ENCODE assay signal across 9 cellular contexts in genomic region chr13:27252467-27252866, GRCh38. TPM values are rescaled to one million over a fixed set of nuclear protein-coding genes. Genes with fewer than 3 reads are reported as not detected.
DNase-seq lines count a peak whose midpoint lies in the region; ATAC-seq and TF ChIP-seq lines count a peak whose summit lies in the region.
"Had no signal": no experiment of that assay in that cellular context is flagged by ENCODE, and none has a peak within 500 bp of the region (broad histone marks: within the 10 kb centered on the region; RNA-seq: fewer than 3 reads in every experiment).

No MANE protein-coding gene starts in this region.

- H3K4me1 Mint-ChIP-seq in CD14-positive monocyte (peaks cover 25% of the 10 kb centered on the region), neural progenitor cell (peaks cover 27% of the 10 kb centered on the region)

- intact Hi-C loops in CD14-positive monocyte (cut with micrococcal nuclease), result loop anchor here (5.0 to 10.0 kb wide), 3 partner anchors 85 to 372 kb away; partner anchors contain the start of genes GTF3A (in 1 of the 2), LNX2 (in 1 of the 2) and POLR1D (in 1 of the 2)

- peaks cover 39 to 43% of the 10 kb centered on the region in 2 donors for H3K36me3 Mint-ChIP-seq in CD14-positive monocyte
- H3K36me3 Mint-ChIP-seq in neural progenitor cell, result peaks cover 16% of the 10 kb centered on the region

- H3K79me2 ChIP-seq in MM.1S (ENCODE audit: low read length) (peaks cover 60% of the 10 kb centered on the region), neural progenitor cell (ENCODE audit: low read depth) (peaks cover 87% of the 10 kb centered on the region)

- no peak for DNase-seq in CD14-positive monocyte (ENCODE audit: low spot score)
- DNase-seq in MM.1S, result no peak
- no peak for DNase-seq in neural progenitor cell (ENCODE audit: low spot score)
- no peak for DNase-seq in NCI-H2107 (lab: John Stamatoyannopoulos, UW)
- no peak for DNase-seq in NCI-H1694 treated with DMSO at 0.1 percent for 48 hours (lab: John Stamatoyannopoulos, UW)
- DNase-seq: stimulated activated CD4-positive, alpha-beta T cell treated with anti-CD3 and anti-CD28 coated beads, Interleukin-2, amount 100 ng/mL, for 48 hours had no signal

- H3K27ac ChIP-seq in MM.1S (ENCODE audit: low read length), result peak overlapping the region; percentile 77; the same call in 1 of the 2 replicates
- no peak overlapping the region for H3K27ac ChIP-seq in neural progenitor cell

- no peaks in the 10 kb centered on the region for H3F3A ChIP-seq in MM.1S (ENCODE audit: insufficient read depth, low read length)
- peaks cover 39% of the 10 kb centered on the region for H3F3A ChIP-seq in neural progenitor cell (ENCODE audit: low read depth)

- peak overlapping the region; percentile 85 for H3K4me2 ChIP-seq in MM.1S (ENCODE audit: low read depth, low read length)
- peak overlapping the region; percentile 96 for H3K4me2 ChIP-seq in neural progenitor cell

- no peaks in the 10 kb centered on the region for H3K9me3 ChIP-seq in MM.1S (replicated peaks; ENCODE audit: insufficient read depth, low read length)
- no peaks in the 10 kb centered on the region for H3K9me3 ChIP-seq in endocrine pancreas (ENCODE audit: control insufficient read depth, low read length)
- no peaks in the 10 kb centered on the region for H3K9me3 ChIP-seq in neural progenitor cell (ENCODE audit: low read depth)

- no peaks in the 10 kb centered on the region for H3K4me1 ChIP-seq in MM.1S (ENCODE audit: low read length)
- H3K4me1 ChIP-seq in endocrine pancreas (ENCODE audit: control insufficient read depth, insufficient read depth, low read length), result peaks cover 26% of the 10 kb centered on the region
- H3K4me1 ChIP-seq in neural progenitor cell, result peaks cover 22% of the 10 kb centered on the region

- ATAC-seq in HG02981 (IDR thresholded peaks at IDR 0.05; ENCODE audit: unreplicated experiment) (no peak), HG02763 (IDR thresholded peaks at IDR 0.05; ENCODE audit: unreplicated experiment) (no peak)

- no peak overlapping the region for H2AFZ ChIP-seq in MM.1S (ENCODE audit: low read length)
- H2AFZ ChIP-seq in neural progenitor cell (replicated peaks), result no peak overlapping the region

- TF ChIP-seq CTCF in CD14-positive monocyte (IDR thresholded peaks at IDR 0.05) (no peak), MM.1S (IDR thresholded peaks at IDR 0.05; ENCODE audit: low read length) (no peak), neural progenitor cell (IDR thresholded peaks at IDR 0.05) (no peak)

- H3K9me2 ChIP-seq in MM.1S (replicated peaks; ENCODE audit: insufficient read depth, low read length), result no peaks in the 10 kb centered on the region

- H3K27me3 Mint-ChIP-seq in CD14-positive monocyte (ENCODE audit: low read depth in 3 of 3) (no peaks in the 10 kb centered on the region), neural progenitor cell (ENCODE audit: insufficient read depth, low read depth) (peaks cover 3% of the 10 kb centered on the region)

- H3K36me3 ChIP-seq in MM.1S (replicated peaks; ENCODE audit: insufficient read depth, low read length), result no peaks in the 10 kb centered on the region; the same call in 1 of the 2 replicates
- H3K36me3 ChIP-seq in endocrine pancreas (ENCODE audit: control insufficient read depth, insufficient read depth, low read length), result peaks cover 9% of the 10 kb centered on the region
- H3K36me3 ChIP-seq in neural progenitor cell, result peaks cover 12% of the 10 kb centered on the region

- peaks cover 0 to 2% (median 0%) of the 10 kb centered on the region in 7 donors for H3K9me3 Mint-ChIP-seq in CD14-positive monocyte
- H3K9me3 Mint-ChIP-seq in neural progenitor cell, result no peaks in the 10 kb centered on the region

- H3K4me3 ChIP-seq in MM.1S (ENCODE audit: low read length) (peak overlapping the region; percentile 94), endocrine pancreas (ENCODE audit: control insufficient read depth, insufficient read depth, low read length) (peak overlapping the region; percentile 99), neural progenitor cell (peak overlapping the region; percentile 80)

- H4K20me1 ChIP-seq in MM.1S (ENCODE audit: insufficient read depth, low read length), result no peaks in the 10 kb centered on the region
- H4K20me1 ChIP-seq in neural progenitor cell (ENCODE audit: low read depth), result peaks cover 44% of the 10 kb centered on the region

- no peaks in the 10 kb centered on the region for H3K27me3 ChIP-seq in MM.1S (replicated peaks; ENCODE audit: insufficient read depth, low read length)
- H3K27me3 ChIP-seq in endocrine pancreas (ENCODE audit: control insufficient read depth, insufficient read depth, low read length), result no peaks in the 10 kb centered on the region
- no peaks in the 10 kb centered on the region for H3K27me3 ChIP-seq in neural progenitor cell

- H3K27ac Mint-ChIP-seq in CD14-positive monocyte, result peak overlapping the region; percentile 98 to 99 (median 99)
- H3K27ac Mint-ChIP-seq in neural progenitor cell, result peak overlapping the region; percentile 98

- peak overlapping the region; percentile 96 to 97 for H3K4me3 Mint-ChIP-seq in CD14-positive monocyte
- peak overlapping the region; percentile 99 for H3K4me3 Mint-ChIP-seq in neural progenitor cell

- peak overlapping the region; percentile 99 for H3K9ac ChIP-seq in MM.1S (ENCODE audit: low read length)
- peak overlapping the region; percentile 100 for H3K9ac ChIP-seq in endocrine pancreas (ENCODE audit: control insufficient read depth, insufficient read depth, low read length)
- H3K9ac ChIP-seq in neural progenitor cell, result peak overlapping the region; percentile 98

RNA-seq across cellular contexts. Expression of gene RPL21, which starts 1.1 kb away (rescaled TPM):
- polyA plus RNA-seq in CD14-positive monocyte, result 1,000 to 10,000 TPM; 1,417 to 1,781 TPM
- 1,463 and 2,072 TPM in 2 replicates for total RNA-seq in neural progenitor cell (ENCODE audit: low replicate concordance)

RNA-seq across cellular contexts. Expression of gene RASL11A, which starts 18.2 kb away (rescaled TPM):
- 1 to 10 TPM; 1.0 to 6.8 TPM for polyA plus RNA-seq in CD14-positive monocyte
- 0.77 TPM in 1 of 2 replicates, not detected in the other for total RNA-seq in neural progenitor cell (ENCODE audit: low replicate concordance)
